10 cellular contexts compared by ENCODE assay signal in genomic region chr19:54431255-54431838, GRCh38. TPM values are rescaled to one million over a fixed set of nuclear protein-coding genes. Genes with fewer than 3 reads are reported as not detected.
DNase-seq lines count a peak whose midpoint lies in the region; ATAC-seq and TF ChIP-seq lines count a peak whose summit lies in the region.
"Had no signal": no experiment of that assay in that cellular context is flagged by ENCODE, and none has a peak within 500 bp of the region (broad histone marks: within the 10 kb centered on the region; RNA-seq: fewer than 3 reads in every experiment).

No MANE protein-coding gene starts in this region.

- ATAC-seq in GM18867 (IDR thresholded peaks at IDR 0.05; ENCODE audit: unreplicated experiment) (no peak), GM21367 (IDR thresholded peaks at IDR 0.05; ENCODE audit: unreplicated experiment) (no peak), HG03565 (IDR thresholded peaks at IDR 0.05; ENCODE audit: unreplicated experiment) (no peak)

- H3K36me3 Mint-ChIP-seq in MCF 10A (ENCODE audit: insufficient read depth, unreplicated experiment): peaks cover 16% of the 10 kb centered on the region

- CTCF ChIA-PET in HEK293 (lab: Yijun Ruan, JAX): interaction anchor here (0.7 to 1.4 kb wide), 13 partner anchors 7 to 365 kb away, joined by 3 to 10 read pairs (median 4); partner anchors contain the start of gene TTYH1
- CTCF ChIA-PET in MCF 10A (lab: Yijun Ruan, JAX): interaction anchor here (0.5 to 1.4 kb wide), 3 partner anchors 16 to 194 kb away, joined by 3 read pairs; no protein-coding TSS in a partner anchor

- peak overlapping the region; percentile 48 for H3K4me3 Mint-ChIP-seq in MCF 10A (ENCODE audit: unreplicated experiment)

- H3K9me3 ChIP-seq in HEK293 (ENCODE audit: control insufficient read depth, insufficient read depth, low read depth, low read length): no peaks in the 10 kb centered on the region
- no peaks in the 10 kb centered on the region for H3K9me3 ChIP-seq in tibial artery

- H3K36me3 ChIP-seq in HEK293 (ENCODE audit: control insufficient read depth in 2 of 2, insufficient read depth in 1 of 2, low read length in 2 of 2) (peaks cover 0 to 6% of the 10 kb centered on the region in 2 experiments; a peak in 1 of 3 replicates), tibial artery (no peaks in the 10 kb centered on the region)

- peaks cover 10% of the 10 kb centered on the region for H3K4me1 ChIP-seq in HEK293 (ENCODE audit: control insufficient read depth, insufficient read depth, low read length)
- H3K4me1 ChIP-seq in tibial artery: peaks cover 0 to 41% (median 15%) of the 10 kb centered on the region in 4 donors

- peaks cover 14% of the 10 kb centered on the region for H3K4me1 Mint-ChIP-seq in MCF 10A (ENCODE audit: insufficient read depth, unreplicated experiment)

- intact Hi-C loops in MCF 10A (cut with micrococcal nuclease): no loop called here
- intact Hi-C loops in tibial artery (cut with DNase I; ENCODE audit: low total_unique reads): no loop called here

- H3K27ac ChIP-seq in HEK293 (ENCODE audit: extremely low read depth, low read depth, low read length) (no peak overlapping the region), tibial artery (no peak overlapping the region)

- H3K27me3 ChIP-seq in tibial artery: peaks cover 15 to 45% of the 10 kb centered on the region in 2 donors

- H3K4me3 ChIP-seq in HEK293 (ENCODE audit: low read depth, low read length): peak overlapping the region; percentile 17
- no peak overlapping the region for H3K4me3 ChIP-seq in tibial artery

- peak; percentile 55 for DNase-seq in A172 (ENCODE audit: low spot score)
- peak; percentile 88 for DNase-seq in MCF 10A (ENCODE audit: unreplicated experiment)
- DNase-seq in kidney tubule cell (ENCODE audit: low spot score): peak; percentile 93
- no peak for DNase-seq in tibial artery
- DNase-seq: GF-D8 had no signal

- peaks cover 5% of the 10 kb centered on the region for H3K27me3 Mint-ChIP-seq in MCF 10A (ENCODE audit: insufficient read depth, unreplicated experiment)

- no peak for TF ChIP-seq CTCF in HEK293 (tag by site-specific recombination; IDR thresholded peaks at IDR 0.05)
- TF ChIP-seq CTCF in MCF 10A (IDR thresholded peaks at IDR 0.05; ENCODE audit: unreplicated experiment): no peak
- no peak for TF ChIP-seq CTCF in tibial artery (IDR thresholded peaks at IDR 0.05)

- H3K27ac Mint-ChIP-seq in MCF 10A (ENCODE audit: low read depth, unreplicated experiment): no peak overlapping the region
- H3K27ac Mint-ChIP-seq: dendritic cell treated with granulocyte-macrophage colony-stimulating factor and Interleukin-4, amounts not matched to agents 40 ng/mL and 50 ng/mL, for 4 days had no signal

- BruUV-seq in MCF 10A (replicated peaks; lab: Mats Ljungman, UMichigan): no TSS peak

- POLR2A ChIA-PET in HEK293 (lab: Yijun Ruan, JAX) (interaction anchor here (0.5 to 4.2 kb wide), 10 partner anchors 7 to 42 kb away, joined by 3 to 47 read pairs (median 4); partner anchors contain the start of genes CDC42EP5, LENG8 and LENG9), MCF 10A (lab: Yijun Ruan, JAX) (interaction anchor here (1.0 to 4.8 kb wide), 2 partner anchors 9 to 18 kb away, joined by 3 to 29 read pairs; partner anchors contain the start of gene LENG8)

- H3K9me3 Mint-ChIP-seq in MCF 10A (ENCODE audit: unreplicated experiment): no peaks in the 10 kb centered on the region
- H3K9me3 Mint-ChIP-seq: dendritic cell treated with granulocyte-macrophage colony-stimulating factor and Interleukin-4, amounts not matched to agents 40 ng/mL and 50 ng/mL, for 4 days had no signal

TF ChIP-seq in HEK293, 187 proteins besides CTCF, POLR2A, EP300 and RAD21 (continues in another document):
- no peak for TF ChIP-seq ZNF639 (tag by site-specific recombination; IDR thresholded peaks at IDR 0.05)
- no peak for TF ChIP-seq ZNF350 (tag by site-specific recombination; IDR thresholded peaks at IDR 0.05)
- TF ChIP-seq ZNF391 (tag by site-specific recombination; IDR thresholded peaks at IDR 0.05; ENCODE audit: borderline replicate concordance, low read depth): no peak
- no peak for TF ChIP-seq ZNF184 (tag by site-specific recombination; IDR thresholded peaks at IDR 0.05)
- TF ChIP-seq ZNF362 (tag by site-specific recombination; IDR thresholded peaks at IDR 0.05): no peak
- TF ChIP-seq ZNF558 (tag by site-specific recombination; IDR thresholded peaks at IDR 0.05): no peak
- no peak for TF ChIP-seq ZNF175 (tag by site-specific recombination; IDR thresholded peaks at IDR 0.05)
- TF ChIP-seq ZSCAN30 (tag by site-specific recombination; IDR thresholded peaks at IDR 0.05): no peak
- no peak for TF ChIP-seq BCL11B (tag by site-specific recombination; IDR thresholded peaks at IDR 0.05; ENCODE audit: low read depth)
- no peak for TF ChIP-seq ZBTB17 (tag by site-specific recombination; IDR thresholded peaks at IDR 0.05)
- TF ChIP-seq ZSCAN23 (tag by site-specific recombination; IDR thresholded peaks at IDR 0.05): no peak
- no peak for TF ChIP-seq ZNF544 (tag by site-specific recombination; IDR thresholded peaks at IDR 0.05)
- peak; percentile 71; the same call in 1 of the 2 replicates for TF ChIP-seq ZNF366 (tag by site-specific recombination; conservative IDR thresholded peaks at IDR 0.05)
- no peak for TF ChIP-seq ZFHX2 (tag by site-specific recombination; conservative IDR thresholded peaks at IDR 0.05)
- no peak for TF ChIP-seq ZNF791 (tag by site-specific recombination; IDR thresholded peaks at IDR 0.05)
- TF ChIP-seq ZNF292 (tag by site-specific recombination; IDR thresholded peaks at IDR 0.05; ENCODE audit: borderline replicate concordance, low read depth): no peak
- no peak for TF ChIP-seq ZNF488 (tag by site-specific recombination; IDR thresholded peaks at IDR 0.05)
- peak; percentile 74 for TF ChIP-seq ZBTB20 (tag by site-specific recombination; IDR thresholded peaks at IDR 0.05)
- TF ChIP-seq ZNF571 (tag by site-specific recombination; IDR thresholded peaks at IDR 0.05): no peak
- no peak for TF ChIP-seq ZNF521 (tag by site-specific recombination; IDR thresholded peaks at IDR 0.05)
- no peak for TF ChIP-seq KLF10 (tag by site-specific recombination; IDR thresholded peaks at IDR 0.05)
- TF ChIP-seq ZNF658 (tag by site-specific recombination; IDR thresholded peaks at IDR 0.05): no peak
- TF ChIP-seq ZNF600 (tag by site-specific recombination; IDR thresholded peaks at IDR 0.05): peak; percentile 71
- peak; percentile 93 for TF ChIP-seq GLIS1 (tag by site-specific recombination; IDR thresholded peaks at IDR 0.05)
- no peak for TF ChIP-seq KLF8 (tag by site-specific recombination; IDR thresholded peaks at IDR 0.05)
- TF ChIP-seq SP2 (tag by site-specific recombination; IDR thresholded peaks at IDR 0.05): no peak
- TF ChIP-seq ZNF623 (tag by site-specific recombination; IDR thresholded peaks at IDR 0.05): no peak
- TF ChIP-seq SP3 (tag by site-specific recombination; IDR thresholded peaks at IDR 0.05): no peak
- TF ChIP-seq ZNF214 (tag by site-specific recombination; IDR thresholded peaks at IDR 0.05; ENCODE audit: borderline replicate concordance): no peak
- no peak for TF ChIP-seq ZNF561 (tag by site-specific recombination; IDR thresholded peaks at IDR 0.05; ENCODE audit: borderline replicate concordance)

RNA-seq across cellular contexts. Expression of gene TTYH1, which starts 16.1 kb away (rescaled TPM):
- not detected in 2 replicates for total RNA-seq in A172 (2014; rRNA removed; shearing (Covaris generic))
- total RNA-seq in MCF 10A (2022): not detected in 2 replicates

RNA-seq across cellular contexts. Expression of gene LENG8, which starts 17.7 kb away (rescaled TPM):
- 13.6 and 14.8 TPM in 2 replicates for total RNA-seq in A172 (2014; rRNA removed; shearing (Covaris generic))
- 238 and 249 TPM in 2 replicates for total RNA-seq in MCF 10A (2022)

RNA-seq across cellular contexts. Expression of gene LENG9, which starts 32.2 kb away (rescaled TPM):
- total RNA-seq in A172 (2014; rRNA removed; shearing (Covaris generic)): not detected in 2 replicates
- total RNA-seq in MCF 10A (2022): 6.9 and 9.3 TPM in 2 replicates

RNA-seq across cellular contexts. Expression of gene CDC42EP5, which starts 41.7 kb away (rescaled TPM):
- total RNA-seq in A172 (2014; rRNA removed; shearing (Covaris generic)): 17.2 and 19.1 TPM in 2 replicates
- total RNA-seq in MCF 10A (2022): 3.0 TPM in 2 replicates

Comparison
In these comparisons a context has a peak if more than half of its experiments do, and no peak if none do; other contexts are left out.
1. DNase-seq: peak in A172 (single experiment), MCF 10A (single experiment) and kidney tubule cell (single experiment); none in tibial artery (0 of 2).
2. RNA of gene LENG8, which starts 17.7 kb away (total RNA-seq): 238 to 249 TPM in MCF 10A; 13.6 to 14.8 TPM in A172; every median in the first group is over 10 times any median in the second.